15 cellular contexts compared by ENCODE assay signal in genomic region chr3:37872413-37873160, GRCh38. TPM values are rescaled to one million over a fixed set of nuclear protein-coding genes. Genes with fewer than 3 reads are reported as not detected.
DNase-seq lines count a peak whose midpoint lies in the region; ATAC-seq, FAIRE-seq and TF ChIP-seq lines count a peak whose summit lies in the region.
"Had no signal": no experiment of that assay in that cellular context is flagged by ENCODE, and none has a peak within 500 bp of the region (broad histone marks: within the 10 kb centered on the region; RNA-seq: fewer than 3 reads in every experiment).

No MANE protein-coding gene starts in this region.

- no peaks in the 10 kb centered on the region for H3K27me3 ChIP-seq in GM23248 (replicated peaks; ENCODE audit: insufficient read depth)
- H3K27me3 ChIP-seq in brain microvascular endothelial cell (replicated peaks) = no peaks in the 10 kb centered on the region
- H3K27me3 ChIP-seq in keratinocyte (ENCODE audit: control insufficient read depth, extremely low read depth, insufficient read depth, low read length) = no peaks in the 10 kb centered on the region

- H3K4me1 ChIP-seq in GM23248 (ENCODE audit: insufficient read depth) (no peaks in the 10 kb centered on the region), keratinocyte (ENCODE audit: control insufficient read depth, extremely low read depth, insufficient read depth, low read length) (peaks cover 6% of the 10 kb centered on the region)

- no peaks in the 10 kb centered on the region; the same call in 1 of the 2 replicates for H3K36me3 ChIP-seq in GM23248 (ENCODE audit: low read depth)
- H3K36me3 ChIP-seq in brain microvascular endothelial cell (replicated peaks) = no peaks in the 10 kb centered on the region
- H3K36me3 ChIP-seq in keratinocyte (ENCODE audit: control insufficient read depth in 2 of 2, extremely low read depth in 1 of 2, insufficient read depth in 2 of 2, low read length in 2 of 2) = peaks cover 0 to 4% of the 10 kb centered on the region in 2 experiments

- peaks cover 99% of the 10 kb centered on the region for H3K79me2 ChIP-seq in GM23248 (ENCODE audit: insufficient read depth)
- H3K79me2 ChIP-seq in keratinocyte (ENCODE audit: control insufficient read depth, insufficient read depth, low read length) = peaks cover 96% of the 10 kb centered on the region

- ATAC-seq in GM19023 (IDR thresholded peaks at IDR 0.05; ENCODE audit: unreplicated experiment) (no peak), GM21786 (IDR thresholded peaks at IDR 0.05; ENCODE audit: unreplicated experiment) (no peak)
- ATAC-seq: K562, Panc1 had no signal

- FAIRE-seq in keratinocyte (lab: Jason Lieb, UNC) = no peak
- FAIRE-seq: HTR-8/SVneo, K562 had no signal

- H3K27ac ChIP-seq in GM23248 (no peak overlapping the region), brain microvascular endothelial cell (no peak overlapping the region), keratinocyte (ENCODE audit: control insufficient read depth, insufficient read depth, low read length) (peak overlapping the region; percentile 53)

- H2AFZ ChIP-seq in GM23248 = no peak overlapping the region
- H2AFZ ChIP-seq in keratinocyte (ENCODE audit: control insufficient read depth, low read length) = no peak overlapping the region

- no peak overlapping the region for H3K4me3 ChIP-seq in AG10803 (ENCODE audit: low read length)
- no peak overlapping the region for H3K4me3 ChIP-seq in GM23248
- H3K4me3 ChIP-seq in brain microvascular endothelial cell (ENCODE audit: low read depth, low read length) = no peak overlapping the region
- no peak overlapping the region for H3K4me3 ChIP-seq in keratinocyte (ENCODE audit: control insufficient read depth in 2 of 3, extremely low read depth in 1 of 3, insufficient read depth in 2 of 3, low read depth in 1 of 3, low read length in 3 of 3)
- H3K4me3 ChIP-seq: K562 had no signal

- WGBS in GM23248 (ENCODE audit: low coverage in 1 of 2, low lambda C conversion rate in 2 of 2, missing lambda C conversion rate in 2 of 2), 2 experiments = 96 to 97% methylated on average over 5 of the region's 5 CpGs

- dilution Hi-C loops in keratinocyte (cut with MboI; ENCODE audit: extremely low pct_ligation_motif_present, low sequenced_read_pairs) = no loop called here

- peaks cover 3% of the 10 kb centered on the region for H3K9me1 ChIP-seq in keratinocyte (ENCODE audit: control insufficient read depth, extremely low read depth, insufficient read depth, low read length)

- no peaks in the 10 kb centered on the region for H3F3A ChIP-seq in GM23248 (ENCODE audit: insufficient read depth)

- no peaks in the 10 kb centered on the region for H3K9me2 ChIP-seq in GM23248 (ENCODE audit: insufficient read depth)

- DNase-seq in AG10803 (ENCODE audit: low read depth) (peak; percentile 17), GM23248 (peak; percentile 42), brain microvascular endothelial cell (peak; percentile 36), keratinocyte (ENCODE audit: low read depth, low spot score) (no peak), NCI-H2029 treated with DMSO at 0.1 percent for 48 hours (lab: John Stamatoyannopoulos, UW) (no peak)
- DNase-seq: DMS 273 treated with DMSO at 0.1 percent for 48 hours, HCEC 1CT, NCI-H1048, NCI-H146, NCI-H524 had no signal

- H3K9me3 ChIP-seq in GM23248 (ENCODE audit: low read depth) (no peaks in the 10 kb centered on the region), keratinocyte (ENCODE audit: control insufficient read depth, low read depth, low read length) (no peaks in the 10 kb centered on the region)

- H4K20me1 ChIP-seq in GM23248 (ENCODE audit: insufficient read depth) = no peaks in the 10 kb centered on the region
- H4K20me1 ChIP-seq in keratinocyte (ENCODE audit: control insufficient read depth, extremely low read depth, insufficient read depth, low read length) = no peaks in the 10 kb centered on the region

- in situ Hi-C loops in GM23248 (cut with MboI) (no loop called here), brain microvascular endothelial cell (cut with HindIII; ENCODE audit: low pct_ligation_motif_present, low sequenced_read_pairs) (no loop called here)

- TF ChIP-seq CTCF in AG10803 (conservative IDR thresholded peaks at IDR 0.05; ENCODE audit: low read length) (no peak), brain microvascular endothelial cell (IDR thresholded peaks at IDR 0.05; ENCODE audit: low read depth, low read length, missing control alignments) (no peak), keratinocyte (optimal IDR thresholded peaks at IDR 0.05 in 1 of 3, IDR thresholded peaks at IDR 0.05 in 1 of 3, conservative IDR thresholded peaks at IDR 0.05 in 1 of 3; ENCODE audit: extremely low read depth in 1 of 3, insufficient read depth in 2 of 3, low read length in 3 of 3) (no peak)

- H3K4me2 ChIP-seq in GM23248 (ENCODE audit: unreplicated experiment) (no peak overlapping the region), keratinocyte (ENCODE audit: control insufficient read depth, extremely low read depth, insufficient read depth, low read depth, low read length) (no peak overlapping the region)

- no peak overlapping the region for H3K9ac ChIP-seq in GM23248
- H3K9ac ChIP-seq in keratinocyte (ENCODE audit: control insufficient read depth, extremely low read depth, insufficient read depth, low read length) = no peak overlapping the region

RNA-seq across cellular contexts. Expression of gene CTDSPL, which starts 10.9 kb away (rescaled TPM):
- 22.9 and 33.4 TPM in 2 replicates for total RNA-seq in GM23248 (2014; rRNA removed; shearing (Covaris generic))
- polyA plus RNA-seq in GM23248 (2016; fragmentation: Nextera tagmentation; extraction: Ambion mirVana) = 6.0 and 7.1 TPM in 2 replicates
- 77.7 to 83.2 TPM (median 83.0 TPM) in 3 replicates for polyA plus RNA-seq in keratinocyte
- polyA plus RNA-seq in keratinocyte (2011; ENCODE audit: low read depth) = 8.3 TPM
- 63.8 and 80.6 TPM in 2 replicates for polyA plus RNA-seq in keratinocyte (2011; cell fraction: cytosol; rRNA removed)
- polyA plus RNA-seq in keratinocyte (2011; cell fraction: nucleus; rRNA removed) = 62.6 and 70.5 TPM in 2 replicates
- polyA plus RNA-seq in keratinocyte (2012; ENCODE audit: low replicate concordance) = 43.9 and 69.2 TPM in 2 replicates
- polyA minus RNA-seq in keratinocyte = 104 to 118 TPM (median 106 TPM) in 3 replicates
- polyA minus RNA-seq in keratinocyte (2011; cell fraction: cytosol; rRNA and poly(A)+ RNA removed) = 52.8 TPM
- polyA minus RNA-seq in keratinocyte (2011; cell fraction: nucleus; rRNA and poly(A)+ RNA removed) = 31.5 and 49.4 TPM in 2 replicates

Comparison
In these comparisons a context has a peak if more than half of its experiments do, and no peak if none do; other contexts are left out.
1. DNase-seq: peak in AG10803 (single experiment), GM23248 (single experiment) and brain microvascular endothelial cell (single experiment); none in keratinocyte (single experiment) and NCI-H2029 treated with DMSO at 0.1 percent for 48 hours (single experiment).